ENCODE assay signal across 26 cellular contexts in genomic region chr5:113446358-113446927, GRCh38. TPM values are rescaled to one million over a fixed set of nuclear protein-coding genes. Genes with fewer than 3 reads are reported as not detected.
"Had no signal": no experiment of that assay in that cellular context is flagged by ENCODE, and none has a peak within 500 bp of the region (broad histone marks: within the 10 kb centered on the region; RNA-seq: fewer than 3 reads in every experiment).

No MANE protein-coding gene starts in this region.

- H3K36me3 Mint-ChIP-seq: activated naive CD4-positive, alpha-beta T cell treated with anti-CD3 and anti-CD28 coated beads, Interleukin-2, amount 50 U/mL, for 72 hours had no signal

- H3K4me3 Mint-ChIP-seq: activated B cell treated with CpG ODN at 0.5 μM for 24 hours; activated CD4-positive, alpha-beta T cell treated with anti-CD3 and anti-CD28 coated beads, Interleukin-2, amount 10 ng/mL, durations not matched to agents 24 days and 14 days; activated CD8-positive, alpha-beta memory T cell treated with anti-CD3 and anti-CD28 coated beads, Interleukin-2, amount 10 ng/mL, durations not matched to agents 7 days and 5 days; activated naive CD8-positive, alpha-beta T cell treated with anti-CD3 and anti-CD28 coated beads, Interleukin-2, amount 50 U/mL, for 24 hours; activated T-cell treated with anti-CD3 and anti-CD28 coated beads, Interleukin-2, amount 50 U/mL, for 24 hours; brain; T-helper 17 cell had no signal

- H3K4me1 Mint-ChIP-seq: activated B cell treated with CpG ODN at 0.5 μM for 24 hours; activated CD4-positive, alpha-beta T cell treated with anti-CD3 and anti-CD28 coated beads, Interleukin-2, amount 10 ng/mL, durations not matched to agents 24 days and 14 days; activated CD8-positive, alpha-beta memory T cell treated with anti-CD3 and anti-CD28 coated beads, Interleukin-2, amount 10 ng/mL, durations not matched to agents 7 days and 5 days had no signal

- H3K36me3 ChIP-seq: SJCRH30 had no signal

- H3K9me3 ChIP-seq: SJCRH30 had no signal

- H3K27ac ChIP-seq: KMS-11, SJCRH30 had no signal

- DNase-seq: activated B cell treated with CpG ODN at 0.5 μM for 24 hours; activated CD4-positive, alpha-beta T cell treated with anti-CD3 and anti-CD28 coated beads for 1 hour; activated CD4-positive, alpha-beta T cell treated with anti-CD3 and anti-CD28 coated beads, Interleukin-2, amount 10 ng/mL, durations not matched to agents 24 days and 14 days; activated CD4-positive, alpha-beta T cell treated with anti-CD3 and anti-CD28 coated beads, Interleukin-2, amount 50 U/mL, for 48 hours; activated CD8-positive, alpha-beta memory T cell treated with anti-CD3 and anti-CD28 coated beads, Interleukin-2, amount 10 ng/mL, durations not matched to agents 7 days and 5 days; activated effector memory CD4-positive, alpha-beta T cell treated with anti-CD3 and anti-CD28 coated beads, Interleukin-2, amount 50 U/mL, for 16 hours; activated naive CD4-positive, alpha-beta T cell treated with Interleukin-2 at 50 U/mL for 16 hours; activated naive CD8-positive, alpha-beta T cell treated with anti-CD3 and anti-CD28 coated beads, Interleukin-2, amount 50 U/mL, for 24 hours; activated T-cell treated with anti-CD3 and anti-CD28 coated beads, Interleukin-2, amount 50 U/mL, for 24 hours; amygdala; NCI-H1092; NCI-H1417 treated with DMSO at 0.1 percent for 48 hours; NCI-H187; NCI-H2081; NCI-H2227 treated with DMSO at 0.1 percent for 48 hours; NCI-H446 treated with DMSO at 0.1 percent for 48 hours; NCI-H524 treated with DMSO at 0.1 percent for 48 hours; NCI-H748 treated with DMSO at 0.1 percent for 48 hours; SJCRH30; T-helper 17 cell; T-helper 9 cell had no signal

- H3K27ac Mint-ChIP-seq: activated B cell treated with CpG ODN at 0.5 μM for 24 hours; activated CD4-positive, alpha-beta T cell treated with anti-CD3 and anti-CD28 coated beads, Interleukin-2, amount 10 ng/mL, durations not matched to agents 24 days and 14 days; activated CD8-positive, alpha-beta memory T cell treated with anti-CD3 and anti-CD28 coated beads, Interleukin-2, amount 10 ng/mL, durations not matched to agents 7 days and 5 days; activated naive CD4-positive, alpha-beta T cell treated with anti-CD3 and anti-CD28 coated beads, Interleukin-2, amount 50 U/mL, for 72 hours; activated naive CD8-positive, alpha-beta T cell treated with anti-CD3 and anti-CD28 coated beads, Interleukin-2, amount 50 U/mL, for 24 hours; activated T-cell treated with anti-CD3 and anti-CD28 coated beads, Interleukin-2, amount 50 U/mL, for 24 hours; brain; T-helper 17 cell had no signal

- H3K4me1 ChIP-seq: SJCRH30 had no signal

- ATAC-seq: activated CD8-positive, alpha-beta memory T cell treated with anti-CD3 and anti-CD28 coated beads, Interleukin-2, amount 10 ng/mL, durations not matched to agents 7 days and 5 days; activated naive CD4-positive, alpha-beta T cell treated with anti-CD3 and anti-CD28 coated beads, Interleukin-2, amount 50 U/mL, for 72 hours; activated naive CD8-positive, alpha-beta T cell treated with anti-CD3 and anti-CD28 coated beads, Interleukin-2, amount 50 U/mL, for 24 hours; T-helper 17 cell had no signal

- H3K4me3 ChIP-seq: SJCRH30 had no signal

- H3K27me3 ChIP-seq: SJCRH30 had no signal

- H3K9ac ChIP-seq: KMS-11 had no signal

- H3K4me2 ChIP-seq: KMS-11 had no signal

- H3K9me3 Mint-ChIP-seq: activated naive CD4-positive, alpha-beta T cell treated with anti-CD3 and anti-CD28 coated beads, Interleukin-2, amount 50 U/mL, for 72 hours; activated naive CD8-positive, alpha-beta T cell treated with anti-CD3 and anti-CD28 coated beads, Interleukin-2, amount 50 U/mL, for 24 hours; activated T-cell treated with anti-CD3 and anti-CD28 coated beads, Interleukin-2, amount 50 U/mL, for 24 hours had no signal

RNA-seq across cellular contexts. Expression of gene TSSK1B, which starts 11.7 kb away (rescaled TPM):
- total RNA-seq: activated B cell treated with CpG ODN at 0.5 μM for 24 hours; activated CD4-positive, alpha-beta T cell treated with anti-CD3 and anti-CD28 coated beads, Interleukin-2, amount 10 ng/mL, durations not matched to agents 24 days and 14 days; activated CD8-positive, alpha-beta memory T cell treated with anti-CD3 and anti-CD28 coated beads, Interleukin-2, amount 10 ng/mL, durations not matched to agents 7 days and 5 days; activated naive CD4-positive, alpha-beta T cell treated with anti-CD3 and anti-CD28 coated beads, Interleukin-2, amount 50 U/mL, for 72 hours; OCI-LY7; RPMI7951; T-helper 17 cell had no signal
